9 cellular contexts compared by ENCODE assay signal in the genomic region with DNA sequence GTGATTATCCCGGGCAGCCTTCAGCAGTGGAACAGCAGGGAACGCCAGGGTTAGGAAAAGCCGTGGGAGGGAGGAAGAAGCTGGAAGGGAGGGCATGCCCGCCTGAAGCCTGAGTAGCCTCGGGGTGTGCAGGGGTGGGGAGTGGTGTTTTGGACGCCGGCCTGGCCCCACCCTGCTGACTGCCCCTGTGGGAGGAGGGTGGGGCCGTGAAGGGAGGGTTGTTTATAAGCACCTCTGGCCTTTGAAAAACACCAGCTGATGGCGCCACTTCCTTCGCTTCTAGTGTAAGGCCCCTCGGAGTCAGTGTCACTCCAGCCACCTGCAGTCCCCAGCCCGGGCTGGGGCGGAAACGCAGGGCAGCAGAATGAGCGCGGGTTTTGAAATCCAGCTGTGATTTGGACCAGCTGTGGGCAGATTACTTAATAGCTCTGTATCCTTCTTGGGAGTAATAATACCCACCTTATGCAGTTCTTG. TPM values are rescaled to one million over a fixed set of nuclear protein-coding genes. Genes with fewer than 3 reads are reported as not detected.
DNase-seq lines count a peak whose midpoint lies in the region; ATAC-seq and TF ChIP-seq lines count a peak whose summit lies in the region.
"Had no signal": no experiment of that assay in that cellular context is flagged by ENCODE, and none has a peak within 500 bp of the region (broad histone marks: within the 10 kb centered on the region; RNA-seq: fewer than 3 reads in every experiment).

No MANE protein-coding gene starts in this region.

- H3K27me3 ChIP-seq in HUES6 (ENCODE audit: control insufficient read depth, insufficient read depth, low read length) (no peaks in the 10 kb centered on the region; the same call in 1 of the 2 replicates), body of pancreas (no peaks in the 10 kb centered on the region), subcutaneous abdominal adipose tissue (ENCODE audit: control insufficient read depth in 5 of 5, insufficient read depth in 4 of 5, low read length in 5 of 5) (peaks cover 0 to 13% (median 0%) of the 10 kb centered on the region in 5 donors), dorsolateral prefrontal cortex (peaks cover 0 to 33% (median 8%) of the 10 kb centered on the region in 45 donors)
- no peaks in the 10 kb centered on the region for H3K27me3 ChIP-seq in CD4-positive, alpha-beta memory T cell (ENCODE audit: insufficient read depth, low read length)

- no peak overlapping the region for H3K4me3 Mint-ChIP-seq in CD4-positive, alpha-beta memory T cell

- ATAC-seq in body of pancreas (no peak), HG03139 (IDR thresholded peaks at IDR 0.05; ENCODE audit: unreplicated experiment) (no peak)
- ATAC-seq: stimulated activated naive CD8-positive, alpha-beta T cell treated with anti-CD3 and anti-CD28 coated beads, Interleukin-15, Interleukin-2, amounts not matched to agents 100 U/mL and 50 U/mL, for 24 hours had no signal

- H3K9me3 Mint-ChIP-seq in CD4-positive, alpha-beta memory T cell: peaks cover 0 to 4% (median 0%) of the 10 kb centered on the region in 8 donors

- TF ChIP-seq POLR2A in body of pancreas (IDR thresholded peaks at IDR 0.05): no peak

- no peak for TF ChIP-seq CTCF in body of pancreas (IDR thresholded peaks at IDR 0.05)
- TF ChIP-seq CTCF in dorsolateral prefrontal cortex (IDR thresholded peaks at IDR 0.05 in 54 of 56, conservative IDR thresholded peaks at IDR 0.05 in 2 of 56; ENCODE audit: low read depth in 1 of 56, partially characterized antibody in 56 of 56): no peak

- peaks cover 8 to 10% of the 10 kb centered on the region in 2 donors for H3K27me3 Mint-ChIP-seq in CD4-positive, alpha-beta memory T cell

- H3K27ac Mint-ChIP-seq in CD4-positive, alpha-beta memory T cell: no peak overlapping the region

- POLR2A ChIA-PET in CD4-positive, alpha-beta memory T cell (lab: Charles Lee; ENCODE audit: partially characterized antibody): no interaction called here

- H3K4me1 Mint-ChIP-seq in CD4-positive, alpha-beta memory T cell: no peaks in the 10 kb centered on the region

- no peak overlapping the region for H3K27ac ChIP-seq in HUES6 (ENCODE audit: low read depth, low read length)
- H3K27ac ChIP-seq in body of pancreas: no peak overlapping the region
- H3K27ac ChIP-seq in subcutaneous abdominal adipose tissue (ENCODE audit: low read depth, low read length): no peak overlapping the region
- H3K27ac ChIP-seq in CD4-positive, alpha-beta memory T cell (ENCODE audit: low read depth, low read length): no peak overlapping the region
- no peak overlapping the region for H3K27ac ChIP-seq in dorsolateral prefrontal cortex

- H3K36me3 Mint-ChIP-seq in CD4-positive, alpha-beta memory T cell: no peaks in the 10 kb centered on the region

- peak in 3 of 4 donors; percentile 10 to 41 (median 17) for DNase-seq in body of pancreas
- peak; percentile 79 for DNase-seq in iPS-NIHi11 (ENCODE audit: low spot score)
- DNase-seq in activated CD4-positive, CD25-positive, alpha-beta regulatory T cell (lab: John Stamatoyannopoulos, UW): no peak
- no peak for DNase-seq in CD4-positive, alpha-beta memory T cell
- no peak for DNase-seq in dorsolateral prefrontal cortex
- DNase-seq: stimulated activated naive CD8-positive, alpha-beta T cell treated with anti-CD3 and anti-CD28 coated beads, Interleukin-15, Interleukin-2, amounts not matched to agents 100 U/mL and 50 U/mL, for 24 hours had no signal

- intact Hi-C loops in body of pancreas (cut with DNase I): no loop called here
- intact Hi-C loops in CD4-positive, alpha-beta memory T cell (cut with micrococcal nuclease): no loop called here
- intact Hi-C loops in dorsolateral prefrontal cortex (cut with DNase I): no loop called here

- no peaks in the 10 kb centered on the region for H3K9me3 ChIP-seq in HUES6 (ENCODE audit: control insufficient read depth, insufficient read depth, low read depth, low read length)
- no peaks in the 10 kb centered on the region for H3K9me3 ChIP-seq in body of pancreas
- H3K9me3 ChIP-seq in subcutaneous abdominal adipose tissue (ENCODE audit: control insufficient read depth in 5 of 5, low read length in 5 of 5): no peaks in the 10 kb centered on the region
- H3K9me3 ChIP-seq in CD4-positive, alpha-beta memory T cell (ENCODE audit: control insufficient read depth in 1 of 2, low read length in 2 of 2): no peaks in the 10 kb centered on the region

- 11 to 23% methylated on average over 16 of the region's 16 CpGs for WGBS in body of pancreas, 2 donors

- CTCF ChIA-PET in CD4-positive, alpha-beta memory T cell (lab: Charles Lee; ENCODE audit: partially characterized antibody): no interaction called here

- peaks cover 12% of the 10 kb centered on the region for H3K4me1 ChIP-seq in HUES6 (ENCODE audit: control insufficient read depth, insufficient read depth, low read length)
- H3K4me1 ChIP-seq in body of pancreas: no peaks in the 10 kb centered on the region
- peaks cover 3 to 24% (median 13%) of the 10 kb centered on the region in 5 donors for H3K4me1 ChIP-seq in subcutaneous abdominal adipose tissue (ENCODE audit: control insufficient read depth in 5 of 5, insufficient read depth in 5 of 5, low read length in 5 of 5)
- H3K4me1 ChIP-seq in CD4-positive, alpha-beta memory T cell (ENCODE audit: insufficient read depth, low read length): no peaks in the 10 kb centered on the region

- H3K4me3 ChIP-seq in HUES6 (ENCODE audit: low read depth, low read length) (peak overlapping the region; percentile 52), body of pancreas (no peak overlapping the region), subcutaneous abdominal adipose tissue (ENCODE audit: low read depth in 1 of 5, low read length in 5 of 5) (peak overlapping the region; percentile 31 to 64 (median 44)), dorsolateral prefrontal cortex (peak overlapping the region in 7 of 59 donors; percentile 4 to 40 (median 19))
- no peak overlapping the region for H3K4me3 ChIP-seq in CD4-positive, alpha-beta memory T cell (ENCODE audit: low read length in 2 of 2)

- no peak overlapping the region for H3K9ac ChIP-seq in HUES6 (ENCODE audit: low read length)
- H3K9ac ChIP-seq in subcutaneous abdominal adipose tissue (ENCODE audit: low read length in 5 of 5): no peak overlapping the region

- no peaks in the 10 kb centered on the region for H3K36me3 ChIP-seq in HUES6 (ENCODE audit: control insufficient read depth, insufficient read depth, low read length)
- H3K36me3 ChIP-seq in body of pancreas (replicated peaks in 1 of 2; ENCODE audit: insufficient read depth in 1 of 2, low read depth in 2 of 2): no peaks in the 10 kb centered on the region
- H3K36me3 ChIP-seq in subcutaneous abdominal adipose tissue (ENCODE audit: control insufficient read depth in 5 of 5, insufficient read depth in 5 of 5, low read length in 5 of 5): no peaks in the 10 kb centered on the region
- H3K36me3 ChIP-seq in CD4-positive, alpha-beta memory T cell (ENCODE audit: insufficient read depth, low read length): no peaks in the 10 kb centered on the region

RNA-seq across cellular contexts. Expression of gene BMP6, which starts 52.8 kb away (rescaled TPM):
- total RNA-seq in body of pancreas: 1 to 10 TPM; 1.6 to 1.8 TPM
- total RNA-seq in CD4-positive, alpha-beta memory T cell: not detected
- polyA plus RNA-seq in CD4-positive, alpha-beta memory T cell: under 1 TPM in 1 of 2 donors, not detected in 1; 0.06 TPM
- 10 to 100 TPM in 6 of 120 experiments, 1 to 10 TPM in 113, under 1 TPM in 1; 0.64 to 18.3 (median 4.1) TPM for total RNA-seq in dorsolateral prefrontal cortex

Comparison
In these comparisons a context has a peak if more than half of its experiments do, and no peak if none do; other contexts are left out.
1. H3K4me3 ChIP-seq: peak in HUES6 (single experiment) and subcutaneous abdominal adipose tissue (5 of 5); none in body of pancreas (0 of 2) and CD4-positive, alpha-beta memory T cell (0 of 2).
2. DNase-seq: peak in body of pancreas (3 of 4) and iPS-NIHi11 (single experiment); none in activated CD4-positive, CD25-positive, alpha-beta regulatory T cell (0 of 4), CD4-positive, alpha-beta memory T cell (0 of 5) and dorsolateral prefrontal cortex (0 of 10).